15 cellular contexts compared by ENCODE assay signal in genomic region chr17:6596941-6597340, GRCh38. TPM values are rescaled to one million over a fixed set of nuclear protein-coding genes. Genes with fewer than 3 reads are reported as not detected.
A peak's percentile ranks its signal among the peaks of the same experiment; 100 is the strongest.
DNase-seq lines count a peak whose midpoint lies in the region; ATAC-seq, FAIRE-seq and TF ChIP-seq lines count a peak whose summit lies in the region.
"Had no signal": no experiment of that assay in that cellular context is flagged by ENCODE, and none has a peak within 500 bp of the region (broad histone marks: within the 10 kb centered on the region; RNA-seq: fewer than 3 reads in every experiment).

No MANE protein-coding gene starts in this region.

- H3K27me3 ChIP-seq in astrocyte (ENCODE audit: insufficient read depth, low read length): no peaks in the 10 kb centered on the region
- no peaks in the 10 kb centered on the region for H3K27me3 ChIP-seq in left lung
- no peaks in the 10 kb centered on the region for H3K27me3 ChIP-seq in skeletal muscle satellite cell (ENCODE audit: control insufficient read depth, insufficient read depth, low read length)
- H3K27me3 ChIP-seq: BLaER1 treated with 17β-estradiol and CSF1 and Interleukin-3, amounts not matched to agents 10 nM and 100 nM had no signal

- FAIRE-seq in astrocyte (lab: Jason Lieb, UNC): no peak
- FAIRE-seq: GM12891 had no signal

- no peaks in the 10 kb centered on the region for H3K9me3 ChIP-seq in astrocyte (ENCODE audit: insufficient read depth, low read depth, low read length)
- no peaks in the 10 kb centered on the region for H3K9me3 ChIP-seq in left lung
- no peaks in the 10 kb centered on the region for H3K9me3 ChIP-seq in skeletal muscle satellite cell (replicated peaks; ENCODE audit: low read length)
- H3K9me3 ChIP-seq: BLaER1 treated with 17β-estradiol and CSF1 and Interleukin-3, amounts not matched to agents 10 nM and 100 nM had no signal

- H3K9me3 Mint-ChIP-seq in astrocyte (ENCODE audit: unreplicated experiment): no peaks in the 10 kb centered on the region
- H3K9me3 Mint-ChIP-seq: CD4-positive, CD25-positive, alpha-beta regulatory T cell; GM23338 had no signal

- H3K27ac Mint-ChIP-seq in astrocyte (ENCODE audit: unreplicated experiment): peak overlapping the region; percentile 56
- H3K27ac Mint-ChIP-seq: CD4-positive, CD25-positive, alpha-beta regulatory T cell; GM23338 had no signal

- no peaks in the 10 kb centered on the region for H3K79me2 ChIP-seq in astrocyte (ENCODE audit: insufficient read depth, low read length)

- H3K9ac ChIP-seq in astrocyte (ENCODE audit: low read length) (no peak overlapping the region), skeletal muscle satellite cell (ENCODE audit: low read depth, low read length) (peak overlapping the region; percentile 32)
- H3K9ac ChIP-seq: BLaER1 treated with 17β-estradiol and CSF1 and Interleukin-3, amounts not matched to agents 10 nM and 100 nM had no signal

- H3K4me3 Mint-ChIP-seq in astrocyte (ENCODE audit: unreplicated experiment): no peak overlapping the region
- H3K4me3 Mint-ChIP-seq: CD4-positive, CD25-positive, alpha-beta regulatory T cell; GM23338 had no signal

- intact Hi-C loops in left lung (cut with DNase I): no loop called here

- peaks cover 6% of the 10 kb centered on the region for H3K4me1 Mint-ChIP-seq in astrocyte (ENCODE audit: low read depth, unreplicated experiment)
- H3K4me1 Mint-ChIP-seq: CD4-positive, CD25-positive, alpha-beta regulatory T cell had no signal

- H3K36me3 ChIP-seq in astrocyte (ENCODE audit: insufficient read depth, low read length): peaks cover 47% of the 10 kb centered on the region
- peaks cover 3 to 32% of the 10 kb centered on the region in 2 donors for H3K36me3 ChIP-seq in left lung
- H3K36me3 ChIP-seq in skeletal muscle satellite cell (ENCODE audit: insufficient read depth, low read length): peaks cover 48% of the 10 kb centered on the region

- peaks cover 18% of the 10 kb centered on the region for H3K36me3 Mint-ChIP-seq in astrocyte (ENCODE audit: low read depth, unreplicated experiment)

- H2AFZ ChIP-seq in astrocyte (ENCODE audit: low read depth, low read length): no peak overlapping the region
- H2AFZ ChIP-seq: GM23338 had no signal

- H3K27ac ChIP-seq in astrocyte (ENCODE audit: low read depth, low read length) (no peak overlapping the region), left lung (peak overlapping the region in 1 of 2 donors; percentile 2)
- H3K27ac ChIP-seq: BLaER1 treated with 17β-estradiol and CSF1 and Interleukin-3, amounts not matched to agents 10 nM and 100 nM had no signal

- DNase-seq in LHCN-M2 (ENCODE audit: low read depth) (peak; percentile 66), astrocyte (ENCODE audit: low read depth) (no peak), left lung (no peak), EL (no peak), DMS 273 (lab: John Stamatoyannopoulos, UW; ENCODE audit: unreplicated experiment) (no peak), glomerular visceral epithelial cell (ENCODE audit: extremely low spot score) (no peak)
- DNase-seq in effector CD8-positive, alpha-beta T cell (lab: John Stamatoyannopoulos, UW): no peak
- DNase-seq: CD4-positive, CD25-positive, alpha-beta regulatory T cell; DMS 273 treated with DMSO at 0.1 percent for 48 hours; H7; IMR-90 had no signal

- H3K4me1 ChIP-seq in astrocyte (ENCODE audit: insufficient read depth, low read length): peaks cover 4% of the 10 kb centered on the region
- peaks cover 22 to 29% of the 10 kb centered on the region in 2 donors for H3K4me1 ChIP-seq in left lung
- peaks cover 39% of the 10 kb centered on the region for H3K4me1 ChIP-seq in skeletal muscle satellite cell (ENCODE audit: control insufficient read depth, insufficient read depth, low read length)

- H3K4me3 ChIP-seq in astrocyte (ENCODE audit: insufficient read depth, low read depth, low read length): no peak overlapping the region
- H3K4me3 ChIP-seq in left lung: no peak overlapping the region
- H3K4me3 ChIP-seq in skeletal muscle satellite cell (ENCODE audit: low read length): no peak overlapping the region
- H3K4me3 ChIP-seq: BLaER1 treated with 17β-estradiol and CSF1 and Interleukin-3, amounts not matched to agents 10 nM and 100 nM; GM23338 had no signal

- TF ChIP-seq CTCF in astrocyte (IDR thresholded peaks at IDR 0.05; ENCODE audit: insufficient read depth, low read depth, low read length): no peak
- no peak for TF ChIP-seq CTCF in left lung (IDR thresholded peaks at IDR 0.05)

- H3K27me3 Mint-ChIP-seq in astrocyte (ENCODE audit: low read depth, unreplicated experiment): no peaks in the 10 kb centered on the region
- H3K27me3 Mint-ChIP-seq: CD4-positive, CD25-positive, alpha-beta regulatory T cell had no signal

- no peak overlapping the region for H3K4me2 ChIP-seq in astrocyte (ENCODE audit: low read length)
- H3K4me2 ChIP-seq in skeletal muscle satellite cell (ENCODE audit: low read length): peak overlapping the region; percentile 31
- H3K4me2 ChIP-seq: GM23338 had no signal

- ATAC-seq in left lung: peak; percentile 45
- ATAC-seq: GM23338 had no signal

- peaks cover 12% of the 10 kb centered on the region for H4K20me1 ChIP-seq in astrocyte (ENCODE audit: insufficient read depth, low read length)

RNA-seq across cellular contexts. Expression of gene PITPNM3, which starts 40.6 kb away (rescaled TPM):
- total RNA-seq in LHCN-M2 (2014; rRNA removed): 1.5 TPM in 2 replicates
- 1.9 TPM for polyA plus RNA-seq in LHCN-M2 (2012)
- total RNA-seq in astrocyte: 1.0 and 1.3 TPM in 2 replicates
- total RNA-seq in left lung: 10 to 100 TPM; 12.3 to 13.8 TPM
- total RNA-seq in skeletal muscle satellite cell (2012; rRNA removed): 0.51 and 0.87 TPM in 2 replicates

RNA-seq across cellular contexts. Expression of gene KIAA0753, which starts 43.6 kb away (rescaled TPM):
- total RNA-seq in LHCN-M2 (2014; rRNA removed) (9.9 and 12.8 TPM in 2 replicates), astrocyte (23.3 and 25.4 TPM in 2 replicates), left lung (10 to 100 TPM; 15.8 to 18.6 TPM)
- 3.5 TPM for polyA plus RNA-seq in LHCN-M2 (2012)
- 10.7 and 16.2 TPM in 2 replicates for total RNA-seq in skeletal muscle satellite cell (2012; rRNA removed)

RNA-seq across cellular contexts. Expression of gene TXNDC17, which starts 43.9 kb away (rescaled TPM):
- total RNA-seq in LHCN-M2 (2014; rRNA removed): 226 and 251 TPM in 2 replicates
- 288 TPM for polyA plus RNA-seq in LHCN-M2 (2012)
- total RNA-seq in astrocyte: 141 and 158 TPM in 2 replicates
- 100 to 1,000 TPM in 1 of 2 donors, 10 to 100 TPM in 1; 93.1 to 102 TPM for total RNA-seq in left lung
- total RNA-seq in skeletal muscle satellite cell (2012; rRNA removed): 159 and 173 TPM in 2 replicates

RNA-seq across cellular contexts. Expression of gene MED31, which starts 54.5 kb away (rescaled TPM):
- 7.4 and 9.6 TPM in 2 replicates for total RNA-seq in LHCN-M2 (2014; rRNA removed)
- 20.5 TPM for polyA plus RNA-seq in LHCN-M2 (2012)
- total RNA-seq in astrocyte: 21.0 and 22.8 TPM in 2 replicates
- 10 to 100 TPM; 19.1 to 26.8 TPM for total RNA-seq in left lung
- total RNA-seq in skeletal muscle satellite cell (2012; rRNA removed): 8.6 and 8.7 TPM in 2 replicates

RNA-seq across cellular contexts. Expression of gene C17orf100, which starts 54.6 kb away (rescaled TPM):
- total RNA-seq in LHCN-M2 (2014; rRNA removed): 0.45 and 0.92 TPM in 2 replicates
- polyA plus RNA-seq in LHCN-M2 (2012): 1.6 TPM
- 3.1 and 4.1 TPM in 2 replicates for total RNA-seq in astrocyte
- 1 to 10 TPM; 1.3 to 2.2 TPM for total RNA-seq in left lung
- 0.44 and 0.76 TPM in 2 replicates for total RNA-seq in skeletal muscle satellite cell (2012; rRNA removed)
